12 cellular contexts compared by ENCODE assay signal in genomic region chr14:98136019-98136418, GRCh38.
DNase-seq lines count a peak whose midpoint lies in the region; TF ChIP-seq lines count a peak whose summit lies in the region.
"Had no signal": no experiment of that assay in that cellular context is flagged by ENCODE, and none has a peak within 500 bp of the region (broad histone marks: within the 10 kb centered on the region; RNA-seq: fewer than 3 reads in every experiment).

No MANE protein-coding gene starts in this region.

- H3K4me3 Mint-ChIP-seq in T-helper 2 cell treated with Interferon-gamma antibody and Interleukin-4, amounts not matched to agents 5 μg/mL and 100 μg/mL, for 36 hours = peak overlapping the region; percentile 48
- H3K4me3 Mint-ChIP-seq in activated naive CD8-positive, alpha-beta T cell = peak overlapping the region; percentile 85

- H3K4me1 Mint-ChIP-seq in T-helper 2 cell treated with Interferon-gamma antibody and Interleukin-4, amounts not matched to agents 5 μg/mL and 100 μg/mL, for 36 hours (ENCODE audit: low read depth) = peaks cover 62% of the 10 kb centered on the region
- peaks cover 90% of the 10 kb centered on the region for H3K4me1 Mint-ChIP-seq in activated naive CD8-positive, alpha-beta T cell (ENCODE audit: low read depth)

- H3K9me3 Mint-ChIP-seq in T-helper 2 cell treated with Interferon-gamma antibody and Interleukin-4, amounts not matched to agents 5 μg/mL and 100 μg/mL, for 36 hours = no peaks in the 10 kb centered on the region
- no peaks in the 10 kb centered on the region for H3K9me3 Mint-ChIP-seq in activated naive CD8-positive, alpha-beta T cell (ENCODE audit: low read depth)

- POLR2A ChIA-PET in HEK293T (lab: Yijun Ruan, JAX) = no interaction called here

- CTCF ChIA-PET in HEK293T (lab: Yijun Ruan, JAX) = no interaction called here

- no peaks in the 10 kb centered on the region for H3K36me3 Mint-ChIP-seq in T-helper 2 cell treated with Interferon-gamma antibody and Interleukin-4, amounts not matched to agents 5 μg/mL and 100 μg/mL, for 36 hours (ENCODE audit: low read depth)
- no peaks in the 10 kb centered on the region for H3K36me3 Mint-ChIP-seq in activated naive CD8-positive, alpha-beta T cell

- DNase-seq in activated gamma-delta T cell treated with Interleukin-2 at 50 U/mL for 16 hours (peak; percentile 35), activated gamma-delta T cell (lab: John Stamatoyannopoulos, UW) (no peak), HEK293T (ENCODE audit: extremely low spot score) (no peak), iPS-NIHi11 (ENCODE audit: low spot score) (no peak), NCI-H1694 treated with DMSO at 0.1 percent for 48 hours (lab: John Stamatoyannopoulos, UW) (no peak)
- no peak for DNase-seq in T-helper 2 cell treated with Interferon-gamma antibody and Interleukin-4, amounts not matched to agents 5 μg/mL and 100 μg/mL, for 36 hours (ENCODE audit: low spot score)
- DNase-seq in stimulated activated CD8-positive, alpha-beta memory T cell treated with anti-CD3 and anti-CD28 coated beads, Interleukin-4, amount 100 ng/mL, for 48 hours = peak; percentile 40
- DNase-seq: body of pancreas, foreskin melanocyte, NCI-H1930, T1000 had no signal

- no peaks in the 10 kb centered on the region for H3K27me3 Mint-ChIP-seq in T-helper 2 cell treated with Interferon-gamma antibody and Interleukin-4, amounts not matched to agents 5 μg/mL and 100 μg/mL, for 36 hours (ENCODE audit: low read depth)
- H3K27me3 Mint-ChIP-seq in activated naive CD8-positive, alpha-beta T cell = no peaks in the 10 kb centered on the region

- peak overlapping the region; percentile 35 for H3K27ac Mint-ChIP-seq in T-helper 2 cell treated with Interferon-gamma antibody and Interleukin-4, amounts not matched to agents 5 μg/mL and 100 μg/mL, for 36 hours
- peak overlapping the region; percentile 98 for H3K27ac Mint-ChIP-seq in activated naive CD8-positive, alpha-beta T cell

TF ChIP-seq in HEK293T, 16 proteins besides CTCF, POLR2A, EP300 and RAD21:
- TF ChIP-seq SP1 (IDR thresholded peaks at IDR 0.05) (no peak), ZNF384 (IDR thresholded peaks at IDR 0.05) (no peak), NFRKB (IDR thresholded peaks at IDR 0.05) (no peak), FOXA1 (IDR thresholded peaks at IDR 0.05) (no peak), FOXM1 (IDR thresholded peaks at IDR 0.05; ENCODE audit: borderline replicate concordance) (no peak), TARDBP (IDR thresholded peaks at IDR 0.05) (no peak), FOXK2 (IDR thresholded peaks at IDR 0.05) (no peak), LEF1 (IDR thresholded peaks at IDR 0.05; ENCODE audit: borderline replicate concordance) (no peak), ARNT (IDR thresholded peaks at IDR 0.05) (no peak)

Comparison
In these comparisons a context has a peak if more than half of its experiments do, and no peak if none do; other contexts are left out.
1. DNase-seq: peak in activated gamma-delta T cell treated with Interleukin-2 at 50 U/mL for 16 hours (single experiment) and stimulated activated CD8-positive, alpha-beta memory T cell treated with anti-CD3 and anti-CD28 coated beads, Interleukin-4, amount 100 ng/mL, for 48 hours (single experiment); none in activated gamma-delta T cell (single experiment), T-helper 2 cell treated with Interferon-gamma antibody and Interleukin-4, amounts not matched to agents 5 μg/mL and 100 μg/mL, for 36 hours (single experiment), HEK293T (single experiment), iPS-NIHi11 (single experiment) and NCI-H1694 treated with DMSO at 0.1 percent for 48 hours (single experiment).